13 cellular contexts compared by ENCODE assay signal in the genomic region with DNA sequence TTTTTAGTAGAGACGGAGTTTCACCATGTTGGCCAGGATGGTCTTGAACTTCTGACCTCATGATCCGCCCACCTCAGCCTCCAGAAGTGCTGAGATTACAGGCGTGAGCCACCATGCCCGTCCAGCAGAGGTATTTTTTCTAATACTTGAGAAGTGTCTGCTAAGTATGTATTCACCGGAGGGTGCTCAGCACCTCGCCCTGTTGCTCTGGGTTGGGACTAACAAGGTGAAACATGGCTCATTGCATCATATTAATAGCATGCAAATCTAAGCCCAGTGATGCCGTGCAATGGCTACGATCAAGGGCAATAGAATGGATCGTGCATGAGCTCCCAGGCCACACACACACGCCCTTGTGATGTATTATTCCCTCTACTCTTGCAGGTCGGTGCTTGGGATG.
"Had no signal": no experiment of that assay in that cellular context is flagged by ENCODE, and none has a peak within 500 bp of the region (broad histone marks: within the 10 kb centered on the region; RNA-seq: fewer than 3 reads in every experiment).

No MANE protein-coding gene starts in this region.

- H3K36me3 ChIP-seq: pancreas, thoracic aorta had no signal

- DNase-seq: activated effector memory CD4-positive, alpha-beta T cell treated with anti-CD3 and anti-CD28 coated beads, Interleukin-2, amount 50 U/mL, for 16 hours; activated T-cell treated with anti-CD3 and anti-CD28 coated beads, Interleukin-2, amount 50 U/mL, for 24 hours; amygdala; erythroblast; immature natural killer cell; pancreas; stimulated activated CD4-positive, alpha-beta T cell treated with anti-CD3 and anti-CD28 coated beads, Interleukin-4, amount 100 ng/mL, for 4 hours; stimulated activated naive CD8-positive, alpha-beta T cell treated with anti-CD3 and anti-CD28 coated beads, Interleukin-15, amount 100 ng/mL, for 72 hours; T-helper 2 cell had no signal

- FAIRE-seq: pancreas had no signal

- H3K9me3 ChIP-seq: pancreas, thoracic aorta had no signal

- H3K4me1 Mint-ChIP-seq: immature natural killer cell had no signal

- H3K27ac Mint-ChIP-seq: activated naive CD8-positive, alpha-beta T cell; activated T-cell treated with anti-CD3 and anti-CD28 coated beads, Interleukin-2, amount 50 U/mL, for 24 hours; immature natural killer cell had no signal

- H3K4me3 ChIP-seq: pancreas, thoracic aorta had no signal

- H3K27me3 Mint-ChIP-seq: activated naive CD8-positive, alpha-beta T cell; activated T-cell treated with anti-CD3 and anti-CD28 coated beads, Interleukin-2, amount 50 U/mL, for 24 hours; brain; stimulated activated naive CD8-positive, alpha-beta T cell treated with anti-CD3 and anti-CD28 coated beads, Interleukin-15, amount 100 ng/mL, for 72 hours had no signal

- H3K27ac ChIP-seq: pancreas, thoracic aorta had no signal

- H3K27me3 ChIP-seq: pancreas had no signal

- H3K9me3 Mint-ChIP-seq: activated T-cell treated with anti-CD3 and anti-CD28 coated beads, Interleukin-2, amount 50 U/mL, for 24 hours; brain; immature natural killer cell; stimulated activated naive CD8-positive, alpha-beta T cell treated with anti-CD3 and anti-CD28 coated beads, Interleukin-15, amount 100 ng/mL, for 72 hours had no signal

- H3K4me3 Mint-ChIP-seq: activated naive CD8-positive, alpha-beta T cell; activated T-cell treated with anti-CD3 and anti-CD28 coated beads, Interleukin-2, amount 50 U/mL, for 24 hours; brain; immature natural killer cell; stimulated activated naive CD8-positive, alpha-beta T cell treated with anti-CD3 and anti-CD28 coated beads, Interleukin-15, amount 100 ng/mL, for 72 hours had no signal

- ATAC-seq: activated CD4-positive, CD25-positive, alpha-beta regulatory T cell treated with anti-CD3 and anti-CD28 coated beads, Interleukin-2, amount 50 U/mL, for 24 hours; stimulated activated naive CD8-positive, alpha-beta T cell treated with anti-CD3 and anti-CD28 coated beads, Interleukin-15, amount 100 ng/mL, for 72 hours had no signal
